ENCODE assay signal across 1 cellular context in the genomic region with DNA sequence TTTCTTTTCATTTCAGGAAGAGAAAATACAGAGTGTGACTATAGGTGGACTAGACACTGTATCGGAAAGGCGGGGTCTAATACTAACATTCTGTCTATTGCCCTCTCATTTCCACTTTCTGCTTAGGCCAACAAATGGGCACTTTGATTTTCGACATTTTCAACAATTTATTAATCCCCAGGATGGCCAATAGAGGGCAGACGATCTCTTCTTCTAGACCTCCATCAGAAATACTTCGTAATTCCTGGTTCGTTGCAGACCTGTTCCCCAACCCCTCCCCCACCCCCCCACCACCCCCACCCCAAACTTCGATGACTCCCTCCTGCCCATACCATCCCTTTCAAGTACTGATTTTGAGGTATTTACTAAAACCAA.
TF ChIP-seq lines count a peak whose summit lies in the region.

No MANE protein-coding gene starts in this region.

TF ChIP-seq in GM12878, 131 proteins besides CTCF, POLR2A, EP300 and RAD21 (continued from another document):
- TF ChIP-seq, protein P1, sequence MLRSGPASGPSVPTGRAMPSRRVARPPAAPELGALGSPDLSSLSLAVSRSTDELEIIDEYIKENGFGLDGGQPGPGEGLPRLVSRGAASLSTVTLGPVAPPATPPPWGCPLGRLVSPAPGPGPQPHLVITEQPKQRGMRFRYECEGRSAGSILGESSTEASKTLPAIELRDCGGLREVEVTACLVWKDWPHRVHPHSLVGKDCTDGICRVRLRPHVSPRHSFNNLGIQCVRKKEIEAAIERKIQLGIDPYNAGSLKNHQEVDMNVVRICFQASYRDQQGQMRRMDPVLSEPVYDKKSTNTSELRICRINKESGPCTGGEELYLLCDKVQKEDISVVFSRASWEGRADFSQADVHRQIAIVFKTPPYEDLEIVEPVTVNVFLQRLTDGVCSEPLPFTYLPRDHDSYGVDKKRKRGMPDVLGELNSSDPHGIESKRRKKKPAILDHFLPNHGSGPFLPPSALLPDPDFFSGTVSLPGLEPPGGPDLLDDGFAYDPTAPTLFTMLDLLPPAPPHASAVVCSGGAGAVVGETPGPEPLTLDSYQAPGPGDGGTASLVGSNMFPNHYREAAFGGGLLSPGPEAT (IDR thresholded peaks at IDR 0.05; ENCODE audit: low read depth), result no peak
- no peak for TF ChIP-seq FOXM1 (IDR thresholded peaks at IDR 0.05; ENCODE audit: low read depth, low read length)
